ENCODE assay signal across 8 cellular contexts in the genomic region with DNA sequence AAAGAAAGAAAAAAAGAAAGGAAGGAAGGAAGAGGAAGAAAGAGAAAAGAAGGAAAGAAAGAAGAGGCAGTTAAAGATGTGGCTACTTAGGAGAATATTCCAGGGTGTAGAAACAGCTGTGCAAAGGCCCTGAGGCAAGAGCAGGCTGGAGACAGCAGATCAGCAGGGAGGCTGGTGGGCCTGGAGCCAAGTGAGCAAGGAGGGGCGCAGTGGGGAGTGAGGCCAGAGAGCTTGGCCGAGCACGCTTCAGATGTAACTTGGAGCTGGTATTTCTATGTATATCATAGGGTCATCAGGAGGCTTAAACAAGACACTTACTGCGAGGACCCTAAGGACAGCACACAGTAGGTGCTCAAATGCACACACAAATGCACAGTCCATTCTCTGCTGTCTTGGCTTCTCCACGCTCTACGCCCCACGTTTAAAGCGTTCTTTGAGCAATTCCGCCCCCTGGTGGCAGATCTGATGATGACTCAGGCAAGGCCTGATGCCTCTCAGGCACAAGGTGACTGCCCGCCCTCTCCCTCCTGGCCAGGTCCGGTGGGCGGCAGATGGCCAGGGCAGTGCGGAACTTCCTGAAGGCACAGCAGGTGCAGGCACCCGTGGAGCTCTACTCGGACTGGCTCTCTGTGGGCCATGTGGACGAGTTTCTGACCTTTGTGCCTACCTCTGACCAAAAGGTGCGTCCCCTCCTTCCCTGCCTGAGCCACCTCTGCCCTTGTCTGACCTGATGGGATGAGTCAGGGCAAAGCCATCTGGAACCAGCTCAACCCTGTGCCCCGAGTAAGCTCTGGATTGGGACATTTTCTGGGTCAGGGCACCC. TPM values are rescaled to one million over a fixed set of nuclear protein-coding genes. Genes with fewer than 3 reads are reported as not detected.
DNase-seq lines count a peak whose midpoint lies in the region; ATAC-seq, FAIRE-seq and TF ChIP-seq lines count a peak whose summit lies in the region.

No MANE protein-coding gene starts in this region.

- H3K9me3 ChIP-seq in CD8-positive, alpha-beta T cell (ENCODE audit: low read length), result no peaks in the 10 kb centered on the region
- H3K9me3 ChIP-seq in endothelial cell of umbilical vein (replicated peaks; ENCODE audit: control insufficient read depth, insufficient read depth, low read length), result no peaks in the 10 kb centered on the region

- H3K4me1 ChIP-seq in CD8-positive, alpha-beta T cell (ENCODE audit: insufficient read depth, low read length), result no peaks in the 10 kb centered on the region
- H3K4me1 ChIP-seq in endothelial cell of umbilical vein (ENCODE audit: control insufficient read depth, extremely low read depth, insufficient read depth, low read length), result peaks cover 18% of the 10 kb centered on the region

- no peak overlapping the region for H3K9ac ChIP-seq in endothelial cell of umbilical vein (replicated peaks; ENCODE audit: extremely low read depth, insufficient read depth, low read length)

- no peaks in the 10 kb centered on the region for H3K79me2 ChIP-seq in endothelial cell of umbilical vein (ENCODE audit: control insufficient read depth, insufficient read depth, low read length)

- H3K27me3 Mint-ChIP-seq in CD8-positive, alpha-beta T cell (ENCODE audit: low read depth), result peaks cover 9% of the 10 kb centered on the region
- peaks cover 17% of the 10 kb centered on the region for H3K27me3 Mint-ChIP-seq in activated CD8-positive, alpha-beta memory T cell treated with anti-CD3 and anti-CD28 coated beads, Interleukin-2, amount 10 ng/mL, durations not matched to agents 7 days and 5 days

- peak; percentile 74 for ATAC-seq in CD8-positive, alpha-beta T cell
- ATAC-seq in activated CD8-positive, alpha-beta memory T cell treated with anti-CD3 and anti-CD28 coated beads, Interleukin-2, amount 10 ng/mL, durations not matched to agents 7 days and 5 days, result peak; percentile 91
- ATAC-seq in GM21381 (IDR thresholded peaks at IDR 0.05; ENCODE audit: unreplicated experiment), result no peak

- H3K27ac ChIP-seq in CD8-positive, alpha-beta T cell (ENCODE audit: low read depth, low read length), result no peak overlapping the region
- H3K27ac ChIP-seq in HL-60 (replicated peaks) (no peak overlapping the region), endothelial cell of umbilical vein (ENCODE audit: insufficient read depth, low read depth, low read length) (no peak overlapping the region)

- TF ChIP-seq POLR2A in endothelial cell of umbilical vein (IDR thresholded peaks at IDR 0.05; ENCODE audit: low read depth, low read length), result no peak

- H3K4me3 Mint-ChIP-seq in CD8-positive, alpha-beta T cell, result no peak overlapping the region
- H3K4me3 Mint-ChIP-seq in activated CD8-positive, alpha-beta memory T cell treated with anti-CD3 and anti-CD28 coated beads, Interleukin-2, amount 10 ng/mL, durations not matched to agents 7 days and 5 days, result no peak overlapping the region

- no peaks in the 10 kb centered on the region for H3K36me3 ChIP-seq in CD8-positive, alpha-beta T cell (ENCODE audit: insufficient read depth, low read length)
- no peaks in the 10 kb centered on the region for H3K36me3 ChIP-seq in endothelial cell of umbilical vein (ENCODE audit: control insufficient read depth in 2 of 2, extremely low read depth in 1 of 2, insufficient read depth in 2 of 2, low read length in 2 of 2)

- no peak overlapping the region for H2AFZ ChIP-seq in endothelial cell of umbilical vein (ENCODE audit: low read depth, low read length)

- BruUV-seq in endothelial cell of umbilical vein (replicated peaks; lab: Mats Ljungman, UMichigan), result no TSS peak

- FAIRE-seq in endothelial cell of umbilical vein (lab: Jason Lieb, UNC), result peak; percentile 93

- no peak overlapping the region for H3K4me3 ChIP-seq in CD8-positive, alpha-beta T cell (ENCODE audit: low read depth, low read length)
- no peak overlapping the region for H3K4me3 ChIP-seq in HL-60 (replicated peaks; ENCODE audit: insufficient read depth, low read length)
- no peak overlapping the region for H3K4me3 ChIP-seq in endothelial cell of umbilical vein (replicated peaks in 1 of 3; ENCODE audit: insufficient read depth in 1 of 3, low read depth in 1 of 3, low read length in 3 of 3)

- H3K4me2 ChIP-seq in endothelial cell of umbilical vein (ENCODE audit: insufficient read depth, low read length), result no peak overlapping the region

- peak; percentile 77 to 93 (median 86) for DNase-seq in CD8-positive, alpha-beta T cell
- peak; percentile 73 to 88 for DNase-seq in HL-60 (ENCODE audit: low read depth in 1 of 2, low spot score in 1 of 2)
- DNase-seq in NOMO-1 treated with DMSO at 0.1 percent for 48 hours (lab: John Stamatoyannopoulos, UW; ENCODE audit: unreplicated experiment), result peak; percentile 76
- peak; percentile 89 for DNase-seq in activated CD8-positive, alpha-beta memory T cell treated with anti-CD3 and anti-CD28 coated beads, Interleukin-2, amount 10 ng/mL, durations not matched to agents 7 days and 5 days
- DNase-seq in endothelial cell of umbilical vein (ENCODE audit: low read depth, low spot score), result peak; percentile 77
- DNase-seq in middle frontal gyrus (ENCODE audit: extremely low spot score, low spot score), result peak; percentile 57
- peak; percentile 66 to 94 for DNase-seq in stimulated activated CD8-positive, alpha-beta memory T cell treated with anti-CD3 and anti-CD28 coated beads, Interleukin-4, amount 100 ng/mL, for 4 hours (ENCODE audit: low read depth in 2 of 2, low spot score in 1 of 2)

- intact Hi-C loops in CD8-positive, alpha-beta T cell (cut with DNase I, micrococcal nuclease), result loop anchor here in 1 of 2 experiments (1.0 to 5.0 kb wide), 2 partner anchors 112 to 285 kb away; no protein-coding TSS in a partner anchor
- intact Hi-C loops in endothelial cell of umbilical vein (cut with micrococcal nuclease), result loop anchor here (1.0 to 10.0 kb wide), 6 partner anchors 37 to 285 kb away; no protein-coding TSS in a partner anchor

- H3K27me3 ChIP-seq in CD8-positive, alpha-beta T cell (ENCODE audit: insufficient read depth, low read length), result no peaks in the 10 kb centered on the region
- H3K27me3 ChIP-seq in HL-60 (ENCODE audit: insufficient read depth, poor library complexity, severe bottlenecking) (no peaks in the 10 kb centered on the region), endothelial cell of umbilical vein (ENCODE audit: control insufficient read depth in 2 of 2, insufficient read depth in 2 of 2, low read length in 2 of 2) (peaks cover 3 to 4% of the 10 kb centered on the region in 2 experiments)

- no peaks in the 10 kb centered on the region for H4K20me1 ChIP-seq in endothelial cell of umbilical vein (replicated peaks; ENCODE audit: control insufficient read depth, extremely low read depth, insufficient read depth, low read length)

- peaks cover 4% of the 10 kb centered on the region for H3K4me1 Mint-ChIP-seq in CD8-positive, alpha-beta T cell (ENCODE audit: low read depth)
- peaks cover 4% of the 10 kb centered on the region for H3K4me1 Mint-ChIP-seq in activated CD8-positive, alpha-beta memory T cell treated with anti-CD3 and anti-CD28 coated beads, Interleukin-2, amount 10 ng/mL, durations not matched to agents 7 days and 5 days

- no peak overlapping the region for H3K27ac Mint-ChIP-seq in CD8-positive, alpha-beta T cell
- H3K27ac Mint-ChIP-seq in activated CD8-positive, alpha-beta memory T cell treated with anti-CD3 and anti-CD28 coated beads, Interleukin-2, amount 10 ng/mL, durations not matched to agents 7 days and 5 days, result no peak overlapping the region

- H3K36me3 Mint-ChIP-seq in CD8-positive, alpha-beta T cell, result no peaks in the 10 kb centered on the region
- H3K36me3 Mint-ChIP-seq in activated CD8-positive, alpha-beta memory T cell treated with anti-CD3 and anti-CD28 coated beads, Interleukin-2, amount 10 ng/mL, durations not matched to agents 7 days and 5 days, result no peaks in the 10 kb centered on the region

- CTCF ChIA-PET in CD8-positive, alpha-beta T cell (lab: Charles Lee), result interaction anchor here (0.5 to 18.5 kb wide), 31 partner anchors 9 to 240 kb away, joined by 3 to 322 read pairs (median 4); partner anchors contain the start of genes PADI2 and PADI3
- CTCF ChIA-PET in activated CD8-positive, alpha-beta memory T cell treated with anti-CD3 and anti-CD28 coated beads, Interleukin-2, amount 10 ng/mL, durations not matched to agents 7 days and 5 days (lab: Charles Lee), result interaction anchor here (0.7 to 9.5 kb wide), 17 partner anchors 8 to 162 kb away, joined by 3 to 157 read pairs (median 4); partner anchors contain the start of gene PADI2
- CTCF ChIA-PET in endothelial cell of umbilical vein (lab: Charles Lee), result interaction anchor here (0.6 to 8.7 kb wide), 11 partner anchors 9 to 180 kb away, joined by 3 to 261 read pairs (median 3); partner anchors contain the start of gene PADI3

- dilution Hi-C loops in endothelial cell of umbilical vein (cut with MboI; ENCODE audit: extremely low pct_ligation_motif_present, low sequenced_read_pairs), result no loop called here

- H3K9me3 Mint-ChIP-seq in CD8-positive, alpha-beta T cell, result no peaks in the 10 kb centered on the region
- H3K9me3 Mint-ChIP-seq in activated CD8-positive, alpha-beta memory T cell treated with anti-CD3 and anti-CD28 coated beads, Interleukin-2, amount 10 ng/mL, durations not matched to agents 7 days and 5 days (ENCODE audit: low read depth), result no peaks in the 10 kb centered on the region

- no peaks in the 10 kb centered on the region for H3K9me1 ChIP-seq in endothelial cell of umbilical vein (replicated peaks; ENCODE audit: control insufficient read depth, extremely low read depth, insufficient read depth, low read length)

- POLR2A ChIA-PET in CD8-positive, alpha-beta T cell (lab: Charles Lee), result no interaction called here
- POLR2A ChIA-PET in endothelial cell of umbilical vein (lab: Charles Lee), result no interaction called here

- peak; percentile 80 for TF ChIP-seq CTCF in CD8-positive, alpha-beta T cell (IDR thresholded peaks at IDR 0.05)
- TF ChIP-seq CTCF in HL-60 (IDR thresholded peaks at IDR 0.05; ENCODE audit: insufficient read depth, low read length), result peak; percentile 71
- TF ChIP-seq CTCF in endothelial cell of umbilical vein (IDR thresholded peaks at IDR 0.05; ENCODE audit: extremely low read depth in 1 of 2, insufficient read depth in 1 of 2, low read depth in 1 of 2, low read length in 2 of 2), result peak; percentile 78 to 86

RNA-seq across cellular contexts. Expression of gene PADI3, which starts 11.9 kb away (rescaled TPM):
- total RNA-seq in CD8-positive, alpha-beta T cell, result not detected
- total RNA-seq in activated CD8-positive, alpha-beta memory T cell treated with anti-CD3 and anti-CD28 coated beads, Interleukin-2, amount 10 ng/mL, durations not matched to agents 7 days and 5 days, result not detected
- total RNA-seq in endothelial cell of umbilical vein, result not detected in 2 replicates
- not detected in 2 replicates for polyA plus RNA-seq in endothelial cell of umbilical vein
- not detected in 2 replicates for polyA plus RNA-seq in endothelial cell of umbilical vein (2011; cell fraction: cytosol; rRNA removed)
- polyA plus RNA-seq in endothelial cell of umbilical vein (2011; cell fraction: nucleus; rRNA removed), result not detected in 2 replicates
- polyA plus RNA-seq in endothelial cell of umbilical vein (2012), result not detected in 2 replicates
- not detected in 2 replicates for polyA minus RNA-seq in endothelial cell of umbilical vein
- not detected for polyA minus RNA-seq in endothelial cell of umbilical vein (2011; cell fraction: cytosol; rRNA and poly(A)+ RNA removed)
- polyA minus RNA-seq in endothelial cell of umbilical vein (2011; cell fraction: nucleus; rRNA and poly(A)+ RNA removed), result not detected in 2 replicates

RNA-seq across cellular contexts. Expression of gene PADI1, which starts 32.1 kb away (rescaled TPM):
- total RNA-seq in CD8-positive, alpha-beta T cell, result not detected
- total RNA-seq in activated CD8-positive, alpha-beta memory T cell treated with anti-CD3 and anti-CD28 coated beads, Interleukin-2, amount 10 ng/mL, durations not matched to agents 7 days and 5 days, result not detected
- total RNA-seq in endothelial cell of umbilical vein, result not detected in 2 replicates
- 0.01 and 0.03 TPM in 2 replicates for polyA plus RNA-seq in endothelial cell of umbilical vein
- polyA plus RNA-seq in endothelial cell of umbilical vein (2011; cell fraction: cytosol; rRNA removed), result 0.01 and 0.03 TPM in 2 replicates
- 0.22 and 0.32 TPM in 2 replicates for polyA plus RNA-seq in endothelial cell of umbilical vein (2011; cell fraction: nucleus; rRNA removed)
- not detected in 2 replicates for polyA plus RNA-seq in endothelial cell of umbilical vein (2012)
- 0.07 TPM in 1 of 2 replicates, not detected in the other for polyA minus RNA-seq in endothelial cell of umbilical vein
- not detected for polyA minus RNA-seq in endothelial cell of umbilical vein (2011; cell fraction: cytosol; rRNA and poly(A)+ RNA removed)
- 0.82 TPM in 1 of 2 replicates, not detected in the other for polyA minus RNA-seq in endothelial cell of umbilical vein (2011; cell fraction: nucleus; rRNA and poly(A)+ RNA removed)
